ENCODE assay signal across 8 cellular contexts in genomic region chr1:237814319-237814924, GRCh38.
DNase-seq lines count a peak whose midpoint lies in the region; ATAC-seq, FAIRE-seq and TF ChIP-seq lines count a peak whose summit lies in the region.
"Had no signal": no experiment of that assay in that cellular context is flagged by ENCODE, and none has a peak within 500 bp of the region (broad histone marks: within the 10 kb centered on the region; RNA-seq: fewer than 3 reads in every experiment).

No MANE protein-coding gene starts in this region.

- no peak overlapping the region for H3K9ac ChIP-seq in GM12878 (ENCODE audit: control insufficient read depth, insufficient read depth, low read length)

- DNase-seq in M059J (ENCODE audit: low read depth) (peak; percentile 22), GM12878 (ENCODE audit: low read depth, low spot score) (no peak), nephron progenitor cell (no peak), midbrain (lab: John Stamatoyannopoulos, UW) (no peak)
- no peak for DNase-seq in stimulated activated CD4-positive, alpha-beta T cell treated with anti-CD3 and anti-CD28 coated beads, Interleukin-2, amount 100 ng/mL, for 24 hours
- DNase-seq: left lung had no signal

- no peak overlapping the region for H2AFZ ChIP-seq in GM12878 (ENCODE audit: control insufficient read depth, low read depth, low read length)

- intact Hi-C loops in GM12878 (cut with micrococcal nuclease; ENCODE audit: unreplicated experiment), result no loop called here

- POLR2A ChIA-PET in GM12878 (lab: Charles Lee), result no interaction called here

- TF ChIP-seq EP300 in GM12878 (IDR thresholded peaks at IDR 0.05; ENCODE audit: borderline replicate concordance in 1 of 2, control insufficient read depth in 1 of 2, low read depth in 2 of 2, low read length in 2 of 2), result no peak

- H3K4me1 Mint-ChIP-seq in nephron progenitor cell, result no peaks in the 10 kb centered on the region

- in situ Hi-C loops in GM12878 (cut with MboI), result no loop called here

- peaks cover 4% of the 10 kb centered on the region for H3K9me3 Mint-ChIP-seq in nephron progenitor cell

- H3K27me3 ChIP-seq in GM12878 (replicated peaks in 1 of 2; ENCODE audit: control insufficient read depth in 2 of 2, insufficient read depth in 2 of 2, low read length in 1 of 2), result no peaks in the 10 kb centered on the region
- H3K27me3 ChIP-seq: left lung had no signal

- H3K4me1 ChIP-seq in GM12878 (ENCODE audit: control insufficient read depth, insufficient read depth, low read length), result no peaks in the 10 kb centered on the region
- H3K4me1 ChIP-seq: left lung had no signal

- SMC1A ChIA-PET in GM12878 (lab: Charles Lee; ENCODE audit: uncharacterized antibody, unreplicated experiment), result interaction anchor here (1.1 to 1.2 kb wide), 2 partner anchors 15 to 475 kb away, joined by 3 to 4 read pairs; no protein-coding TSS in a partner anchor

- no peaks in the 10 kb centered on the region for H3K79me2 ChIP-seq in GM12878 (ENCODE audit: control insufficient read depth, insufficient read depth, low read length)

- TF ChIP-seq RAD21 in GM12878 (IDR thresholded peaks at IDR 0.05; ENCODE audit: insufficient read depth, low read depth, low read length), result peak; percentile 47

- no TSS peak for BruUV-seq in GM12878 (replicated peaks; lab: Mats Ljungman, UMichigan)

- no peak overlapping the region for H3K4me3 Mint-ChIP-seq in nephron progenitor cell

- CTCF ChIA-PET in GM12878 (lab: Yijun Ruan, JAX), result interaction anchor here (0.6 to 1.3 kb wide), 8 partner anchors 14 to 1084 kb away, joined by 3 to 5 read pairs (median 3); no protein-coding TSS in a partner anchor

- TF ChIP-seq POLR2A in GM12878 (IDR thresholded peaks at IDR 0.05; ENCODE audit: low read depth, low read length), result no peak

- RAD21 ChIA-PET in GM12878 (lab: Charles Lee; ENCODE audit: unreplicated experiment), result no interaction called here

- H3K36me3 Mint-ChIP-seq in nephron progenitor cell (ENCODE audit: low read depth), result no peaks in the 10 kb centered on the region

- no peak overlapping the region for H3K4me2 ChIP-seq in GM12878 (ENCODE audit: control insufficient read depth, insufficient read depth)

- H3K27ac Mint-ChIP-seq in nephron progenitor cell, result no peak overlapping the region

- no peaks in the 10 kb centered on the region for H3K27me3 Mint-ChIP-seq in nephron progenitor cell (ENCODE audit: low read depth, poor library complexity)

- peak; percentile 55 for TF ChIP-seq CTCF in GM12872 (IDR thresholded peaks at IDR 0.05; ENCODE audit: insufficient read depth, low read depth, low read length)
- peak; percentile 43 to 47 (median 44); a peak in 5 of 6 replicates for TF ChIP-seq CTCF in GM12878 (IDR thresholded peaks at IDR 0.05 in 2 of 3, conservative IDR thresholded peaks at IDR 0.05 in 1 of 3; ENCODE audit: control insufficient read depth in 2 of 3, extremely low read depth in 1 of 3, insufficient read depth in 1 of 3, low read depth in 3 of 3, low read length in 3 of 3)
- TF ChIP-seq CTCF in nephron progenitor cell (IDR thresholded peaks at IDR 0.05), result peak; percentile 64

- FAIRE-seq in GM12878 (lab: Jason Lieb, UNC), result no peak

- no peaks in the 10 kb centered on the region for H3K9me3 ChIP-seq in GM12878 (replicated peaks; ENCODE audit: control insufficient read depth, insufficient read depth, low read length)
- H3K9me3 ChIP-seq: left lung had no signal

- H3K27ac ChIP-seq in GM12878 (ENCODE audit: control insufficient read depth, insufficient read depth), result no peak overlapping the region
- H3K27ac ChIP-seq: left lung had no signal

- under 1% methylated on average over 5 of the region's 5 CpGs for WGBS in GM12878 (ENCODE audit: insufficient coverage, insufficient replicate concordance, low lambda C conversion rate, missing lambda C conversion rate)

- no peaks in the 10 kb centered on the region for H3K36me3 ChIP-seq in GM12878 (ENCODE audit: control insufficient read depth in 2 of 2, insufficient read depth in 2 of 2, low read length in 1 of 2)
- H3K36me3 ChIP-seq: left lung had no signal

- no peaks in the 10 kb centered on the region for H4K20me1 ChIP-seq in GM12878 (ENCODE audit: control insufficient read depth, insufficient read depth)

- H3K4me3 ChIP-seq in GM12878, result no peak overlapping the region
- H3K4me3 ChIP-seq: left lung had no signal

- peak; percentile 57 for ATAC-seq in GM12878
- no peak for ATAC-seq in GM18909 (IDR thresholded peaks at IDR 0.05; ENCODE audit: poor library complexity, unreplicated experiment)
- ATAC-seq: left lung had no signal

TF ChIP-seq in GM12878, 131 proteins besides CTCF, POLR2A, EP300 and RAD21:
- TF ChIP-seq ZNF384 (IDR thresholded peaks at IDR 0.05; ENCODE audit: borderline replicate concordance, low read depth, low read length) (peak; percentile 14; the same call in 1 of the 2 replicates), CBX3 (IDR thresholded peaks at IDR 0.05; ENCODE audit: borderline replicate concordance, low read depth) (no peak)
TF ChIP-seq in GM12878: peak in this region for 1.
